ENCODE assay signal across 30 cellular contexts in genomic region chr13:50831510-50831909, GRCh38. TPM values are rescaled to one million over a fixed set of nuclear protein-coding genes. Genes with fewer than 3 reads are reported as not detected.
DNase-seq lines count a peak whose midpoint lies in the region; ATAC-seq and TF ChIP-seq lines count a peak whose summit lies in the region.
"Had no signal": no experiment of that assay in that cellular context is flagged by ENCODE, and none has a peak within 500 bp of the region (broad histone marks: within the 10 kb centered on the region; RNA-seq: fewer than 3 reads in every experiment).

No MANE protein-coding gene starts in this region.

- H3K4me3 Mint-ChIP-seq in activated CD4-positive, alpha-beta memory T cell treated with anti-CD3 and anti-CD28 coated beads for 36 hours: no peak overlapping the region
- H3K4me3 Mint-ChIP-seq: CD14-positive monocyte; GM23338; HFFc6; stimulated activated naive B cell treated with anti-CD40 and anti-IgM and Interleukin-4, amounts not matched to agents 10 μg/mL and 1 μg/mL and 100 μg/mL, for 72 hours had no signal

- H3K4me3 ChIP-seq in AG10803 (ENCODE audit: low read length): no peak overlapping the region
- no peak overlapping the region for H3K4me3 ChIP-seq in epithelial cell of esophagus (ENCODE audit: low read length)
- no peak overlapping the region for H3K4me3 ChIP-seq in heart left ventricle
- H3K4me3 ChIP-seq: GM23338, K562, ovary, suprapubic skin, upper lobe of right lung had no signal

- POLR2A ChIA-PET in activated CD4-positive, alpha-beta memory T cell treated with anti-CD3 and anti-CD28 coated beads for 36 hours (lab: Charles Lee): no interaction called here

- no peak for TF ChIP-seq POLR2A in heart left ventricle (IDR thresholded peaks at IDR 0.05)

- WGBS in heart left ventricle, 4 donors: 93 to 99% (median 94%) methylated on average over 4 of the region's 4 CpGs

- H3K36me3 Mint-ChIP-seq in activated CD4-positive, alpha-beta memory T cell treated with anti-CD3 and anti-CD28 coated beads for 36 hours: peaks cover 11% of the 10 kb centered on the region

- no peaks in the 10 kb centered on the region for H3K36me3 ChIP-seq in heart left ventricle
- H3K36me3 ChIP-seq: ovary, suprapubic skin, upper lobe of right lung had no signal

- peaks cover 0 to 10% (median 0%) of the 10 kb centered on the region in 12 donors for H3K9me3 ChIP-seq in heart left ventricle
- H3K9me3 ChIP-seq: ovary, suprapubic skin, upper lobe of right lung had no signal

- H3K4me1 Mint-ChIP-seq in activated CD4-positive, alpha-beta memory T cell treated with anti-CD3 and anti-CD28 coated beads for 36 hours (ENCODE audit: low read depth): no peaks in the 10 kb centered on the region
- H3K4me1 Mint-ChIP-seq: GM23338; stimulated activated naive B cell treated with anti-CD40 and anti-IgM and Interleukin-4, amounts not matched to agents 10 μg/mL and 1 μg/mL and 100 μg/mL, for 72 hours had no signal

- CTCF ChIA-PET in activated CD4-positive, alpha-beta memory T cell treated with anti-CD3 and anti-CD28 coated beads for 36 hours (lab: Charles Lee): no interaction called here

- TF ChIP-seq CTCF in AG10803 (conservative IDR thresholded peaks at IDR 0.05; ENCODE audit: low read length): no peak
- no peak for TF ChIP-seq CTCF in epithelial cell of esophagus (IDR thresholded peaks at IDR 0.05; ENCODE audit: insufficient read depth, low read depth, low read length, missing control alignments)
- TF ChIP-seq CTCF in heart left ventricle (IDR thresholded peaks at IDR 0.05): no peak

- ATAC-seq in heart left ventricle: no peak
- ATAC-seq: GM23338, K562, left lobe of liver, upper lobe of right lung had no signal

- H3K27ac Mint-ChIP-seq in activated CD4-positive, alpha-beta memory T cell treated with anti-CD3 and anti-CD28 coated beads for 36 hours: no peak overlapping the region
- H3K27ac Mint-ChIP-seq: CD14-positive monocyte; GM23338; HFFc6; stimulated activated naive B cell treated with anti-CD40 and anti-IgM and Interleukin-4, amounts not matched to agents 10 μg/mL and 1 μg/mL and 100 μg/mL, for 72 hours had no signal

- no peak overlapping the region for H3K27ac ChIP-seq in heart left ventricle
- H3K27ac ChIP-seq: ovary, suprapubic skin, upper lobe of right lung had no signal

- H3K9me3 Mint-ChIP-seq in activated CD4-positive, alpha-beta memory T cell treated with anti-CD3 and anti-CD28 coated beads for 36 hours: peaks cover 22% of the 10 kb centered on the region

- peaks cover 0 to 8% (median 0%) of the 10 kb centered on the region in 12 donors for H3K4me1 ChIP-seq in heart left ventricle
- H3K4me1 ChIP-seq: suprapubic skin, upper lobe of right lung had no signal

- peak; percentile 6 for DNase-seq in activated CD4-positive, alpha-beta T cell treated with anti-CD3 and anti-CD28 coated beads for 48 hours
- no peak for DNase-seq in activated CD4-positive, alpha-beta T cell treated with anti-CD3 and anti-CD28 coated beads, Interleukin-2, amount 50 U/mL, for 4 hours
- DNase-seq in AG10803 (ENCODE audit: low read depth): peak; percentile 24
- DNase-seq in M059J (ENCODE audit: low read depth): peak; percentile 4
- DNase-seq in epithelial cell of esophagus (ENCODE audit: low read depth): peak; percentile 23
- DNase-seq in activated CD4-positive, alpha-beta memory T cell treated with anti-CD3 and anti-CD28 coated beads for 36 hours: no peak
- no peak for DNase-seq in RPMI8226
- no peak for DNase-seq in heart left ventricle
- DNase-seq: 8988T; amygdala; GF-D8; HFFc6; mesenchymal stem cell; NCI-H1105; NCI-H187; NCI-H2171; ovary; stimulated activated CD4-positive, alpha-beta T cell treated with anti-CD3 and anti-CD28 coated beads, Interleukin-15, amount 100 ng/mL, for 24 hours; stimulated activated naive B cell treated with anti-CD40 and anti-IgM and Interleukin-4, amounts not matched to agents 10 μg/mL and 1 μg/mL and 100 μg/mL, for 72 hours; SW 1271; T1000; upper lobe of right lung had no signal

- intact Hi-C loops in activated CD4-positive, alpha-beta memory T cell treated with anti-CD3 and anti-CD28 coated beads for 36 hours (cut with micrococcal nuclease): no loop called here
- intact Hi-C loops in heart left ventricle (cut with DNase I): loop anchor here in 1 of 10 donors (10.0 kb wide), 1 partner anchor 53 kb away; no protein-coding TSS in a partner anchor

- H3K27me3 ChIP-seq in heart left ventricle: no peaks in the 10 kb centered on the region
- H3K27me3 ChIP-seq: ovary, suprapubic skin, upper lobe of right lung had no signal

- peaks cover 1% of the 10 kb centered on the region for H3K27me3 Mint-ChIP-seq in activated CD4-positive, alpha-beta memory T cell treated with anti-CD3 and anti-CD28 coated beads for 36 hours
- H3K27me3 Mint-ChIP-seq: stimulated activated naive B cell treated with anti-CD40 and anti-IgM and Interleukin-4, amounts not matched to agents 10 μg/mL and 1 μg/mL and 100 μg/mL, for 72 hours had no signal

RNA-seq across cellular contexts. Expression of gene DLEU7, which starts 12.0 kb away (rescaled TPM):
- total RNA-seq in M059J (2014; rRNA removed; shearing (Covaris generic)): 0.17 TPM in 1 of 2 replicates, not detected in the other
- total RNA-seq in activated CD4-positive, alpha-beta memory T cell treated with anti-CD3 and anti-CD28 coated beads for 36 hours: not detected
- total RNA-seq in heart left ventricle: under 1 TPM in 3 of 9 donors, not detected in 6; 0.12 to 0.93 (median 0.36) TPM
- under 1 TPM in 1 of 2 donors, not detected in 1; 0.06 TPM for polyA plus RNA-seq in heart left ventricle
- total RNA-seq: fibroblast of lung, glomerular endothelial cell, HFFc6, K562, NCI-H460, suprapubic skin had no signal
- polyA plus RNA-seq: fibroblast of lung had no signal

Comparison
In these comparisons a context has a peak if more than half of its experiments do, and no peak if none do; other contexts are left out.
1. DNase-seq: peak in activated CD4-positive, alpha-beta T cell treated with anti-CD3 and anti-CD28 coated beads for 48 hours (single experiment), AG10803 (single experiment), M059J (single experiment) and epithelial cell of esophagus (single experiment); none in activated CD4-positive, alpha-beta T cell treated with anti-CD3 and anti-CD28 coated beads, Interleukin-2, amount 50 U/mL, for 4 hours (0 of 2), activated CD4-positive, alpha-beta memory T cell treated with anti-CD3 and anti-CD28 coated beads for 36 hours (single experiment), RPMI8226 (single experiment) and heart left ventricle (0 of 5).